22 cellular contexts compared by ENCODE assay signal in genomic region chr9:133578524-133579230, GRCh38. TPM values are rescaled to one million over a fixed set of nuclear protein-coding genes. Genes with fewer than 3 reads are reported as not detected.
"Had no signal": no experiment of that assay in that cellular context is flagged by ENCODE, and none has a peak within 500 bp of the region (broad histone marks: within the 10 kb centered on the region; RNA-seq: fewer than 3 reads in every experiment).

No MANE protein-coding gene starts in this region.

- H3K27ac ChIP-seq: brain microvascular endothelial cell, colonic mucosa, tibial artery had no signal

- FAIRE-seq: frontal cortex, keratinocyte, TTC549, urothelium cell line had no signal

- DNase-seq: activated CD4-positive, alpha-beta memory T cell treated with anti-CD3 and anti-CD28 coated beads, Interleukin-2, amount 10 ng/mL, durations not matched to agents 7 days and 5 days; activated CD4-positive, alpha-beta T cell treated with anti-CD3 and anti-CD28 coated beads for 48 hours; activated CD4-positive, CD25-positive, alpha-beta regulatory T cell; activated CD8-positive, alpha-beta memory T cell treated with anti-CD3 and anti-CD28 coated beads, Interleukin-2, amount 10 ng/mL, durations not matched to agents 7 days and 5 days; activated naive CD8-positive, alpha-beta T cell treated with anti-CD3 and anti-CD28 coated beads, Interleukin-2, amount 10 ng/mL, durations not matched to agents 7 days and 5 days; brain microvascular endothelial cell; colonic mucosa; erythroblast; natural killer cell; stimulated activated CD4-positive, alpha-beta T cell treated with anti-CD3 and anti-CD28 coated beads, Interleukin-12 subunit alpha, Interleukin-12 subunit beta, amount 100 ng/mL, for 4 hours; stimulated activated CD4-positive, alpha-beta T cell treated with anti-CD3 and anti-CD28 coated beads, Interleukin-1b, Interleukin-23, amount 100 ng/mL, for 48 hours; stimulated activated CD8-positive, alpha-beta memory T cell treated with anti-CD3 and anti-CD28 coated beads, Interleukin-4, amount 100 ng/mL, for 48 hours; stimulated activated naive CD4-positive, alpha-beta T cell treated with Interleukin-2 at 50 U/mL for 16 hours; tibial artery had no signal

- H3K4me3 ChIP-seq: colonic mucosa, tibial artery had no signal

- ATAC-seq: activated CD8-positive, alpha-beta memory T cell treated with anti-CD3 and anti-CD28 coated beads, Interleukin-2, amount 10 ng/mL, durations not matched to agents 7 days and 5 days; natural killer cell had no signal

- H3K27me3 ChIP-seq: brain microvascular endothelial cell, colonic mucosa had no signal

- H3K36me3 ChIP-seq: brain microvascular endothelial cell, colonic mucosa, tibial artery had no signal

- H3K4me1 ChIP-seq: colonic mucosa, tibial artery had no signal

- H3K9me3 ChIP-seq: colonic mucosa, tibial artery had no signal

RNA-seq across cellular contexts. Expression of gene FAM163B, which starts 30.5 kb away (rescaled TPM):
- total RNA-seq: activated CD4-positive, alpha-beta memory T cell treated with anti-CD3 and anti-CD28 coated beads, Interleukin-2, amount 10 ng/mL, durations not matched to agents 7 days and 5 days; activated CD8-positive, alpha-beta memory T cell treated with anti-CD3 and anti-CD28 coated beads, Interleukin-2, amount 10 ng/mL, durations not matched to agents 7 days and 5 days; activated naive CD8-positive, alpha-beta T cell treated with anti-CD3 and anti-CD28 coated beads, Interleukin-2, amount 10 ng/mL, durations not matched to agents 7 days and 5 days; natural killer cell; renal cortical epithelial cell; subcutaneous adipose tissue; T-helper 2 cell treated with Interferon-gamma antibody and Interleukin-4, amounts not matched to agents 100 ng/mL and 5 ng/mL, for 36 hours had no signal
- polyA plus RNA-seq: keratinocyte had no signal

RNA-seq across cellular contexts. Expression of gene ADAMTSL2, which starts 44.2 kb away (rescaled TPM):
- total RNA-seq: activated CD4-positive, alpha-beta memory T cell treated with anti-CD3 and anti-CD28 coated beads, Interleukin-2, amount 10 ng/mL, durations not matched to agents 7 days and 5 days; activated CD8-positive, alpha-beta memory T cell treated with anti-CD3 and anti-CD28 coated beads, Interleukin-2, amount 10 ng/mL, durations not matched to agents 7 days and 5 days; natural killer cell; T-helper 2 cell treated with Interferon-gamma antibody and Interleukin-4, amounts not matched to agents 100 ng/mL and 5 ng/mL, for 36 hours had no signal
- polyA plus RNA-seq: keratinocyte had no signal

RNA-seq across cellular contexts. Expression of gene MYMK, which starts 53.9 kb away (rescaled TPM):
- total RNA-seq: activated CD4-positive, alpha-beta memory T cell treated with anti-CD3 and anti-CD28 coated beads, Interleukin-2, amount 10 ng/mL, durations not matched to agents 7 days and 5 days; activated CD8-positive, alpha-beta memory T cell treated with anti-CD3 and anti-CD28 coated beads, Interleukin-2, amount 10 ng/mL, durations not matched to agents 7 days and 5 days; activated naive CD8-positive, alpha-beta T cell treated with anti-CD3 and anti-CD28 coated beads, Interleukin-2, amount 10 ng/mL, durations not matched to agents 7 days and 5 days; colonic mucosa; frontal cortex; liver; natural killer cell; renal cortical epithelial cell; subcutaneous adipose tissue; T-helper 2 cell treated with Interferon-gamma antibody and Interleukin-4, amounts not matched to agents 100 ng/mL and 5 ng/mL, for 36 hours had no signal
- polyA plus RNA-seq: keratinocyte, liver had no signal

RNA-seq across cellular contexts. Expression of gene DBH, which starts 57.5 kb away (rescaled TPM):
- total RNA-seq: activated CD4-positive, alpha-beta memory T cell treated with anti-CD3 and anti-CD28 coated beads, Interleukin-2, amount 10 ng/mL, durations not matched to agents 7 days and 5 days; activated CD8-positive, alpha-beta memory T cell treated with anti-CD3 and anti-CD28 coated beads, Interleukin-2, amount 10 ng/mL, durations not matched to agents 7 days and 5 days; activated naive CD8-positive, alpha-beta T cell treated with anti-CD3 and anti-CD28 coated beads, Interleukin-2, amount 10 ng/mL, durations not matched to agents 7 days and 5 days; colonic mucosa; natural killer cell; renal cortical epithelial cell; subcutaneous adipose tissue; T-helper 2 cell treated with Interferon-gamma antibody and Interleukin-4, amounts not matched to agents 100 ng/mL and 5 ng/mL, for 36 hours had no signal
- polyA plus RNA-seq: keratinocyte had no signal
